In the genomic region with DNA sequence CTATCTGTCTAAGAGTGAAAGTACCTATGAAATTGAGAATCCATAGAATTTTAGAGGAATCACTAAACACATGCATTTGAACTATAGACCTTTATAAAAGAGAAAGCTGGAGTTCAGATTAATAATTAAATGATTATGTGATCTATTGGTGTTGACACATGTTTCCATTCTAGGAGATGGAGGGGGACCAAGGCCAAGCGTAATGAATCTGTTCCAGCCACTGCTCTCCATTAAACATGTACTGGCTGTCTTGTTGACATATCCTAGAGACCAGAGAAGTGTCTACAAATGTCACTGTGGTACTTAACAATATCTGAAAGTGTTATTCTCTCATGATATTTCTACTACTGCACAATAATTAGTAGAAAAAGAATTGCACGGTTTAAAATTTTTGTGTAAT, we compare ENCODE assay signal across 22 cellular contexts.
A peak's percentile ranks its signal among the peaks of the same experiment; 100 is the strongest.
DNase-seq lines count a peak whose midpoint lies in the region; ATAC-seq, FAIRE-seq and TF ChIP-seq lines count a peak whose summit lies in the region.
"Had no signal": no experiment of that assay in that cellular context is flagged by ENCODE, and none has a peak within 500 bp of the region (broad histone marks: within the 10 kb centered on the region; RNA-seq: fewer than 3 reads in every experiment).

No MANE protein-coding gene starts in this region.

- no peaks in the 10 kb centered on the region for H4K20me1 ChIP-seq in HepG2 (ENCODE audit: insufficient read depth, low read length)

- no peak overlapping the region for H3K4me2 ChIP-seq in HepG2 (ENCODE audit: low read depth, low read length)

- DNase-seq in Right ventricle myocardium superior (no peak), cardiac septum (ENCODE audit: low spot score) (no peak), HepG2 (ENCODE audit: low spot score) (no peak), kidney tubule cell (ENCODE audit: low spot score) (peak; percentile 47), renal cortical epithelial cell (ENCODE audit: low read depth) (peak; percentile 65)
- DNase-seq in activated CD8-positive, alpha-beta memory T cell treated with anti-CD3 and anti-CD28 coated beads for 24 hours = no peak
- DNase-seq: ACHN; BE2C; C1 segment of cervical spinal cord; CD4-positive, CD25-positive, alpha-beta regulatory T cell; CD8-positive, alpha-beta memory T cell; COR-L47; DMS 273 treated with DMSO at 0.1 percent for 48 hours; DMS79; GDM1; H9 had no signal

- H3K4me3 ChIP-seq in liver (ENCODE audit: low read depth in 1 of 3, low read length in 3 of 3) = no peak overlapping the region
- no peak overlapping the region for H3K4me3 ChIP-seq in HepG2 (replicated peaks in 1 of 3; ENCODE audit: insufficient read depth in 1 of 3, low read depth in 2 of 3, low read length in 3 of 3)

- no peak for FAIRE-seq in HepG2 (lab: Jason Lieb, UNC)
- FAIRE-seq: GM12892, GM18507, H1, HTR-8/SVneo had no signal

- in situ Hi-C loops in HepG2 (cut with HindIII; ENCODE audit: extremely low pct_ligation_motif_present, low pct_unique_long_range_greater_than_20kb) = no loop called here

- TF ChIP-seq POLR2A in HepG2 (IDR thresholded peaks at IDR 0.05; ENCODE audit: insufficient read depth in 1 of 2, low read depth in 2 of 2, low read length in 2 of 2) = no peak

- H3K27ac ChIP-seq in liver (ENCODE audit: low read depth in 1 of 2, low read length in 2 of 2) (no peak overlapping the region), HepG2 (ENCODE audit: extremely low read length, insufficient read depth, low read length) (no peak overlapping the region)

- H3K36me3 ChIP-seq in liver (ENCODE audit: control insufficient read depth in 4 of 4, insufficient read depth in 3 of 4, low read depth in 1 of 4, low read length in 3 of 4) = no peaks in the 10 kb centered on the region
- no peaks in the 10 kb centered on the region for H3K36me3 ChIP-seq in HepG2 (replicated peaks in 1 of 2; ENCODE audit: control insufficient read depth in 1 of 2, insufficient read depth in 2 of 2, low read length in 2 of 2)
- H3K36me3 ChIP-seq: BE2C had no signal

- TF ChIP-seq CTCF in liver (IDR thresholded peaks at IDR 0.05; ENCODE audit: low read depth, low read length, missing input control) (no peak), HepG2 (CRISPR knock-in tag; IDR thresholded peaks at IDR 0.05) (no peak)

- BruUV-seq in HepG2 (replicated peaks; lab: Mats Ljungman, UMichigan) = no TSS peak

- intact Hi-C loops in Right ventricle myocardium superior (cut with DNase I) = no loop called here
- intact Hi-C loops in cardiac septum (cut with DNase I) = no loop called here
- intact Hi-C loops in HepG2 (cut with micrococcal nuclease; ENCODE audit: unreplicated experiment) = no loop called here

- TF ChIP-seq EP300 in HepG2 (IDR thresholded peaks at IDR 0.05; ENCODE audit: low read depth in 2 of 2, low read length in 2 of 2) (no peak), HepG2 (CRISPR knock-in tag; IDR thresholded peaks at IDR 0.05; ENCODE audit: borderline replicate concordance) (no peak)

- H3K9me3 ChIP-seq in liver (ENCODE audit: control insufficient read depth in 4 of 4, low read length in 3 of 4) (no peaks in the 10 kb centered on the region), HepG2 (ENCODE audit: low read length) (peaks cover 37% of the 10 kb centered on the region)
- H3K9me3 ChIP-seq: BE2C had no signal

- CTCF ChIA-PET in HepG2 (lab: Yijun Ruan, JAX; ENCODE audit: low intra/inter-chr PET ratio, low total read pairs) = no interaction called here

- H3K27me3 ChIP-seq in liver (ENCODE audit: control insufficient read depth in 4 of 4, insufficient read depth in 4 of 4, low read length in 3 of 4) (no peaks in the 10 kb centered on the region), HepG2 (ENCODE audit: control insufficient read depth in 1 of 2, insufficient read depth in 2 of 2, low read length in 2 of 2) (no peaks in the 10 kb centered on the region)

- H3K9ac ChIP-seq in liver (ENCODE audit: low read depth in 1 of 2, low read length in 2 of 2) (no peak overlapping the region), HepG2 (ENCODE audit: insufficient read depth, low read depth, low read length) (no peak overlapping the region)

- no peaks in the 10 kb centered on the region for H3K79me2 ChIP-seq in HepG2 (ENCODE audit: insufficient read depth, low read length)

- WGBS in liver = 60% methylated on average over 2 of the region's 2 CpGs
- WGBS in HepG2 (ENCODE audit: low lambda C conversion rate) = 53% methylated on average over 2 of the region's 2 CpGs

- no peak overlapping the region for H2AFZ ChIP-seq in HepG2 (ENCODE audit: low read length)

- H3K4me1 ChIP-seq in liver (ENCODE audit: control insufficient read depth in 4 of 4, insufficient read depth in 4 of 4, low read length in 3 of 4) (peaks cover 0 to 7% (median 3%) of the 10 kb centered on the region in 4 donors), HepG2 (ENCODE audit: insufficient read depth, low read length) (no peaks in the 10 kb centered on the region)
- H3K4me1 ChIP-seq: BE2C had no signal

- TF ChIP-seq RAD21 in liver (IDR thresholded peaks at IDR 0.05) = peak; percentile 31 to 39
- TF ChIP-seq RAD21 in HepG2 (CRISPR knock-in tag; IDR thresholded peaks at IDR 0.05) = no peak

- POLR2A ChIA-PET in HepG2 (lab: Yijun Ruan, JAX) = no interaction called here

- ATAC-seq in Right ventricle myocardium superior (ENCODE audit: poor library complexity) (peak; percentile 96), HepG2 (no peak), GM21390 (IDR thresholded peaks at IDR 0.05; ENCODE audit: unreplicated experiment) (no peak)

TF ChIP-seq in liver, 16 proteins besides CTCF, POLR2A, EP300 and RAD21 (continues in another document):
- TF ChIP-seq RXRA (IDR thresholded peaks at IDR 0.05) (peak; percentile 58 to 71), GABPA (IDR thresholded peaks at IDR 0.05 in 1 of 2, conservative IDR thresholded peaks at IDR 0.05 in 1 of 2) (no peak), SP1 (IDR thresholded peaks at IDR 0.05) (peak; percentile 58), HNF4G (IDR thresholded peaks at IDR 0.05) (no peak)
- TF ChIP-seq, protein P1, sequence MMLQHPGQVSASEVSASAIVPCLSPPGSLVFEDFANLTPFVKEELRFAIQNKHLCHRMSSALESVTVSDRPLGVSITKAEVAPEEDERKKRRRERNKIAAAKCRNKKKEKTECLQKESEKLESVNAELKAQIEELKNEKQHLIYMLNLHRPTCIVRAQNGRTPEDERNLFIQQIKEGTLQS (IDR thresholded peaks at IDR 0.05) = no peak
- TF ChIP-seq, protein P2, sequence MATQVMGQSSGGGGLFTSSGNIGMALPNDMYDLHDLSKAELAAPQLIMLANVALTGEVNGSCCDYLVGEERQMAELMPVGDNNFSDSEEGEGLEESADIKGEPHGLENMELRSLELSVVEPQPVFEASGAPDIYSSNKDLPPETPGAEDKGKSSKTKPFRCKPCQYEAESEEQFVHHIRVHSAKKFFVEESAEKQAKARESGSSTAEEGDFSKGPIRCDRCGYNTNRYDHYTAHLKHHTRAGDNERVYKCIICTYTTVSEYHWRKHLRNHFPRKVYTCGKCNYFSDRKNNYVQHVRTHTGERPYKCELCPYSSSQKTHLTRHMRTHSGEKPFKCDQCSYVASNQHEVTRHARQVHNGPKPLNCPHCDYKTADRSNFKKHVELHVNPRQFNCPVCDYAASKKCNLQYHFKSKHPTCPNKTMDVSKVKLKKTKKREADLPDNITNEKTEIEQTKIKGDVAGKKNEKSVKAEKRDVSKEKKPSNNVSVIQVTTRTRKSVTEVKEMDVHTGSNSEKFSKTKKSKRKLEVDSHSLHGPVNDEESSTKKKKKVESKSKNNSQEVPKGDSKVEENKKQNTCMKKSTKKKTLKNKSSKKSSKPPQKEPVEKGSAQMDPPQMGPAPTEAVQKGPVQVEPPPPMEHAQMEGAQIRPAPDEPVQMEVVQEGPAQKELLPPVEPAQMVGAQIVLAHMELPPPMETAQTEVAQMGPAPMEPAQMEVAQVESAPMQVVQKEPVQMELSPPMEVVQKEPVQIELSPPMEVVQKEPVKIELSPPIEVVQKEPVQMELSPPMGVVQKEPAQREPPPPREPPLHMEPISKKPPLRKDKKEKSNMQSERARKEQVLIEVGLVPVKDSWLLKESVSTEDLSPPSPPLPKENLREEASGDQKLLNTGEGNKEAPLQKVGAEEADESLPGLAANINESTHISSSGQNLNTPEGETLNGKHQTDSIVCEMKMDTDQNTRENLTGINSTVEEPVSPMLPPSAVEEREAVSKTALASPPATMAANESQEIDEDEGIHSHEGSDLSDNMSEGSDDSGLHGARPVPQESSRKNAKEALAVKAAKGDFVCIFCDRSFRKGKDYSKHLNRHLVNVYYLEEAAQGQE (IDR thresholded peaks at IDR 0.05) = peak; percentile 53

TF ChIP-seq in HepG2, 621 proteins besides CTCF, POLR2A, EP300 and RAD21:
- TF ChIP-seq MAFF (IDR thresholded peaks at IDR 0.05; ENCODE audit: low read depth, low read length) (no peak), ZNF101 (CRISPR knock-in tag; IDR thresholded peaks at IDR 0.05; ENCODE audit: borderline replicate concordance, low read depth) (no peak), NR1H2 (CRISPR knock-in tag; IDR thresholded peaks at IDR 0.05; ENCODE audit: borderline replicate concordance, low read depth) (no peak), ZMAT3 (CRISPR knock-in tag; conservative IDR thresholded peaks at IDR 0.05) (no peak), ZNF614 (CRISPR knock-in tag; IDR thresholded peaks at IDR 0.05; ENCODE audit: borderline replicate concordance) (no peak), ATM (IDR thresholded peaks at IDR 0.05; ENCODE audit: borderline replicate concordance) (no peak), RBM22 (optimal IDR thresholded peaks at IDR 0.05; ENCODE audit: low read length) (no peak), HNRNPH1 (optimal IDR thresholded peaks at IDR 0.05; ENCODE audit: low read depth, low read length) (no peak), SP4 (CRISPR knock-in tag; IDR thresholded peaks at IDR 0.05) (no peak), PLRG1 (conservative IDR thresholded peaks at IDR 0.05) (no peak), ZNF737 (CRISPR knock-in tag; IDR thresholded peaks at IDR 0.05; ENCODE audit: borderline replicate concordance) (no peak), KDM5B (CRISPR knock-in tag; IDR thresholded peaks at IDR 0.05; ENCODE audit: borderline replicate concordance) (no peak), ZNF24 (IDR thresholded peaks at IDR 0.05) (no peak), KLF6 (CRISPR knock-in tag; IDR thresholded peaks at IDR 0.05) (no peak), ZKSCAN5 (CRISPR knock-in tag; IDR thresholded peaks at IDR 0.05) (no peak), FOXC1 (CRISPR knock-in tag; IDR thresholded peaks at IDR 0.05; ENCODE audit: borderline replicate concordance) (no peak), STAG1 (CRISPR knock-in tag; IDR thresholded peaks at IDR 0.05) (no peak), MIER2 (CRISPR knock-in tag; IDR thresholded peaks at IDR 0.05) (no peak), PHF20 (CRISPR knock-in tag; IDR thresholded peaks at IDR 0.05) (no peak), ZNF17 (CRISPR knock-in tag; IDR thresholded peaks at IDR 0.05) (no peak)
TF ChIP-seq in HepG2: peak in this region for 0.

Comparison
In these comparisons a context has a peak if more than half of its experiments do, and no peak if none do; other contexts are left out.
1. DNase-seq: peak in kidney tubule cell (single experiment) and renal cortical epithelial cell (single experiment); none in Right ventricle myocardium superior (single experiment), cardiac septum (single experiment), HepG2 (single experiment) and activated CD8-positive, alpha-beta memory T cell treated with anti-CD3 and anti-CD28 coated beads for 24 hours (single experiment).